In genomic region chr7:100485514-100485913, GRCh38 we compare ENCODE assay signal across 19 cellular contexts. TPM values are rescaled to one million over a fixed set of nuclear protein-coding genes. Genes with fewer than 3 reads are reported as not detected.
DNase-seq lines count a peak whose midpoint lies in the region; ATAC-seq and TF ChIP-seq lines count a peak whose summit lies in the region.
"Had no signal": no experiment of that assay in that cellular context is flagged by ENCODE, and none has a peak within 500 bp of the region (broad histone marks: within the 10 kb centered on the region; RNA-seq: fewer than 3 reads in every experiment).

No MANE protein-coding gene starts in this region.

- H2AFZ ChIP-seq in neural progenitor cell (replicated peaks), result no peak overlapping the region

- no peak overlapping the region for H3K9ac ChIP-seq in BLaER1
- no peak overlapping the region for H3K9ac ChIP-seq in neural progenitor cell

- H3K27ac Mint-ChIP-seq in neural progenitor cell (no peak overlapping the region), endothelial cell (ENCODE audit: unreplicated experiment) (no peak overlapping the region)
- H3K27ac Mint-ChIP-seq in CD8-positive, alpha-beta T cell, result no peak overlapping the region

- no peaks in the 10 kb centered on the region for H3K27me3 ChIP-seq in BLaER1
- peaks cover 9% of the 10 kb centered on the region for H3K27me3 ChIP-seq in neural progenitor cell
- H3K27me3 ChIP-seq in CD8-positive, alpha-beta T cell (ENCODE audit: insufficient read depth, low read length), result no peaks in the 10 kb centered on the region
- H3K27me3 ChIP-seq: esophagus squamous epithelium had no signal

- no peak for ATAC-seq in CD8-positive, alpha-beta T cell
- ATAC-seq in GM18858 (IDR thresholded peaks at IDR 0.05; ENCODE audit: unreplicated experiment), result no peak
- ATAC-seq: activated CD4-positive, CD25-positive, alpha-beta regulatory T cell treated with anti-CD3 and anti-CD28 coated beads, Interleukin-2, amount 50 U/mL, for 24 hours; GM12878; naive thymus-derived CD8-positive, alpha-beta T cell had no signal

- H3K9me3 Mint-ChIP-seq in neural progenitor cell (no peaks in the 10 kb centered on the region), endothelial cell (ENCODE audit: unreplicated experiment) (no peaks in the 10 kb centered on the region)
- H3K9me3 Mint-ChIP-seq in CD8-positive, alpha-beta T cell, result no peaks in the 10 kb centered on the region
- H3K9me3 Mint-ChIP-seq: naive thymus-derived CD8-positive, alpha-beta T cell had no signal

- H4K20me1 ChIP-seq in BLaER1, result no peaks in the 10 kb centered on the region
- H4K20me1 ChIP-seq in neural progenitor cell (ENCODE audit: low read depth), result peaks cover 4% of the 10 kb centered on the region

- peak overlapping the region; percentile 12; the same call in 1 of the 2 replicates for H3K4me2 ChIP-seq in BLaER1
- peak overlapping the region; percentile 94 for H3K4me2 ChIP-seq in neural progenitor cell

- peaks cover 60% of the 10 kb centered on the region for H3K4me1 Mint-ChIP-seq in neural progenitor cell
- H3K4me1 Mint-ChIP-seq in CD8-positive, alpha-beta T cell (ENCODE audit: low read depth), result peaks cover 15% of the 10 kb centered on the region
- peaks cover 7% of the 10 kb centered on the region for H3K4me1 Mint-ChIP-seq in endothelial cell (ENCODE audit: unreplicated experiment)

- H3K9me3 ChIP-seq in BLaER1, result no peaks in the 10 kb centered on the region
- no peaks in the 10 kb centered on the region for H3K9me3 ChIP-seq in neural progenitor cell (ENCODE audit: low read depth)
- H3K9me3 ChIP-seq in CD8-positive, alpha-beta T cell (ENCODE audit: low read length), result no peaks in the 10 kb centered on the region
- H3K9me3 ChIP-seq: esophagus squamous epithelium had no signal

- H3K4me3 Mint-ChIP-seq in neural progenitor cell, result peak overlapping the region; percentile 76
- no peak overlapping the region for H3K4me3 Mint-ChIP-seq in CD8-positive, alpha-beta T cell
- H3K4me3 Mint-ChIP-seq in endothelial cell (ENCODE audit: unreplicated experiment), result no peak overlapping the region

- peak; percentile 20 for DNase-seq in GM20000 (ENCODE audit: low spot score)
- peak in 1 of 61 donors; percentile 9 for DNase-seq in caudate nucleus (lab: John Stamatoyannopoulos, UW)
- DNase-seq in neural progenitor cell (ENCODE audit: low spot score), result no peak
- DNase-seq in CD8-positive, alpha-beta T cell, result no peak
- no peak for DNase-seq in germinal center (ENCODE audit: low spot score)
- no peak for DNase-seq in endothelial cell (ENCODE audit: low spot score)
- DNase-seq: activated CD8-positive, alpha-beta memory T cell treated with anti-CD3 and anti-CD28 coated beads, Interleukin-2, amount 50 U/mL, for 4 hours; Calu3; esophagus squamous epithelium; NCI-H2029; NCI-H446 treated with DMSO at 0.1 percent for 48 hours; SHP77 treated with DMSO at 0.1 percent for 48 hours; stimulated activated CD4-positive, alpha-beta T cell treated with anti-CD3 and anti-CD28 coated beads, Interleukin-4, amount 100 ng/mL, for 1 hour; T-helper 2 cell had no signal

- CTCF ChIA-PET in CD8-positive, alpha-beta T cell (lab: Charles Lee), result interaction anchor here (0.7 to 1.8 kb wide), 3 partner anchors 16 to 74 kb away, joined by 3 to 13 read pairs (median 4); no protein-coding TSS in a partner anchor

- POLR2A ChIA-PET in CD8-positive, alpha-beta T cell (lab: Charles Lee), result no interaction called here

- no peak for TF ChIP-seq CTCF in GM20000 (IDR thresholded peaks at IDR 0.05; ENCODE audit: extremely low read depth, missing control alignments)
- no peak for TF ChIP-seq CTCF in neural progenitor cell (IDR thresholded peaks at IDR 0.05)
- no peak for TF ChIP-seq CTCF in CD8-positive, alpha-beta T cell (IDR thresholded peaks at IDR 0.05)
- TF ChIP-seq CTCF in endothelial cell (IDR thresholded peaks at IDR 0.05; ENCODE audit: unreplicated experiment), result no peak

- H3K36me3 Mint-ChIP-seq in neural progenitor cell (peaks cover 6% of the 10 kb centered on the region), endothelial cell (ENCODE audit: low read depth, unreplicated experiment) (peaks cover 3% of the 10 kb centered on the region)
- H3K36me3 Mint-ChIP-seq in CD8-positive, alpha-beta T cell, result no peaks in the 10 kb centered on the region
- H3K36me3 Mint-ChIP-seq: naive thymus-derived CD8-positive, alpha-beta T cell had no signal

- H3K36me3 ChIP-seq in BLaER1 (no peaks in the 10 kb centered on the region), neural progenitor cell (no peaks in the 10 kb centered on the region)
- no peaks in the 10 kb centered on the region for H3K36me3 ChIP-seq in CD8-positive, alpha-beta T cell (ENCODE audit: insufficient read depth, low read length)

- peaks cover 4% of the 10 kb centered on the region for H3K27me3 Mint-ChIP-seq in neural progenitor cell (ENCODE audit: insufficient read depth, low read depth)
- no peaks in the 10 kb centered on the region for H3K27me3 Mint-ChIP-seq in CD8-positive, alpha-beta T cell (ENCODE audit: low read depth)
- peaks cover 18% of the 10 kb centered on the region for H3K27me3 Mint-ChIP-seq in endothelial cell (ENCODE audit: unreplicated experiment)
- H3K27me3 Mint-ChIP-seq: naive thymus-derived CD8-positive, alpha-beta T cell had no signal

- no peaks in the 10 kb centered on the region for H3K79me2 ChIP-seq in neural progenitor cell (ENCODE audit: low read depth)

- H3K4me3 ChIP-seq in BLaER1 (no peak overlapping the region), neural progenitor cell (no peak overlapping the region)
- H3K4me3 ChIP-seq in CD8-positive, alpha-beta T cell (ENCODE audit: low read depth, low read length), result no peak overlapping the region
- H3K4me3 ChIP-seq: esophagus squamous epithelium, GM12878 had no signal

- H3K4me1 ChIP-seq in BLaER1 (peaks cover 67% of the 10 kb centered on the region), neural progenitor cell (peaks cover 32% of the 10 kb centered on the region)
- peaks cover 14% of the 10 kb centered on the region for H3K4me1 ChIP-seq in CD8-positive, alpha-beta T cell (ENCODE audit: insufficient read depth, low read length)

- intact Hi-C loops in CD8-positive, alpha-beta T cell (cut with DNase I, micrococcal nuclease), result no loop called here

- no peak overlapping the region for H3K27ac ChIP-seq in BLaER1
- peak overlapping the region; percentile 52 for H3K27ac ChIP-seq in caudate nucleus (ENCODE audit: low read depth, low read length)
- no peak overlapping the region for H3K27ac ChIP-seq in neural progenitor cell
- H3K27ac ChIP-seq in CD8-positive, alpha-beta T cell (ENCODE audit: low read depth, low read length), result no peak overlapping the region

- H3F3A ChIP-seq in neural progenitor cell (ENCODE audit: low read depth), result peaks cover 17% of the 10 kb centered on the region

RNA-seq across cellular contexts. Expression of gene NYAP1, which starts 1.8 kb away (rescaled TPM):
- 1.2 and 6.7 TPM in 2 replicates for total RNA-seq in neural progenitor cell (ENCODE audit: low replicate concordance)
- under 1 TPM; 0.33 to 0.38 TPM for total RNA-seq in CD8-positive, alpha-beta T cell
- total RNA-seq in endothelial cell (ENCODE audit: unreplicated experiment), result 2.2 TPM

RNA-seq across cellular contexts. Expression of gene TSC22D4, which starts 6.5 kb away (rescaled TPM):
- 11.0 and 17.6 TPM in 2 replicates for total RNA-seq in neural progenitor cell (ENCODE audit: low replicate concordance)
- 10 to 100 TPM; 30.7 to 32.3 TPM for total RNA-seq in CD8-positive, alpha-beta T cell
- total RNA-seq in endothelial cell (ENCODE audit: unreplicated experiment), result 94.3 TPM

RNA-seq across cellular contexts. Expression of gene SPACDR, which starts 21.5 kb away (rescaled TPM):
- total RNA-seq in neural progenitor cell (ENCODE audit: low replicate concordance), result 0.71 TPM in 1 of 2 replicates, not detected in the other
- under 1 TPM in 1 of 2 experiments, not detected in 1; 0.94 TPM for total RNA-seq in CD8-positive, alpha-beta T cell
- 4.3 TPM for total RNA-seq in endothelial cell (ENCODE audit: unreplicated experiment)
- total RNA-seq: esophagus squamous epithelium had no signal

RNA-seq across cellular contexts. Expression of gene PPP1R35, which starts 49.2 kb away (rescaled TPM):
- 7.3 and 33.0 TPM in 2 replicates for total RNA-seq in neural progenitor cell (ENCODE audit: low replicate concordance)
- total RNA-seq in CD8-positive, alpha-beta T cell, result 10 to 100 TPM; 29.4 to 33.5 TPM
- 27.3 TPM for total RNA-seq in endothelial cell (ENCODE audit: unreplicated experiment)

RNA-seq across cellular contexts. Expression of gene AGFG2, which starts 53.5 kb away (rescaled TPM):
- total RNA-seq in neural progenitor cell (ENCODE audit: low replicate concordance), result 1.2 and 5.6 TPM in 2 replicates
- total RNA-seq in CD8-positive, alpha-beta T cell, result 1 to 10 TPM; 4.4 to 6.3 TPM
- total RNA-seq in endothelial cell (ENCODE audit: unreplicated experiment), result 48.6 TPM
